ENCODE assay signal across 32 cellular contexts in the genomic region with DNA sequence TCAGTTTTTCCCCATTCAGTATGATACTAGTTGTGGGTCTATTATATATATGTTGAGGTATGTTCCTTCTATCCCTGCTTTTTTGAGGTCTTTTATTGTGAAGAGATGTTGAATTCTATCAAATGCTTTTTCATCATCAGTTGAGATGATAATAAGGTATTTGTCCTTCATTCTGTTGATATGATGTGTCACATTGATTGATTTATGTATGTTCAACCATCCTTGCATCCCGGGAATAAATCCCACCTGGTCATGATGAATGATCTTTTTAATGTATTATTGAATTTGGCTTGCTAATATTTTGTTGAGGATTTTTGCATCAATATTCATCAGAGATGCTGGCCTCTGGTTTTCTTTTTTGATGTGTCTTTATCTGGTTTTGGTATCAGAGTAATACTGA. TPM values are rescaled to one million over a fixed set of nuclear protein-coding genes. Genes with fewer than 3 reads are reported as not detected.
DNase-seq lines count a peak whose midpoint lies in the region; ATAC-seq, FAIRE-seq and TF ChIP-seq lines count a peak whose summit lies in the region.
"Had no signal": no experiment of that assay in that cellular context is flagged by ENCODE, and none has a peak within 500 bp of the region (broad histone marks: within the 10 kb centered on the region; RNA-seq: fewer than 3 reads in every experiment).

No MANE protein-coding gene starts in this region.

- no peak overlapping the region for H3K9ac ChIP-seq in K562 (ENCODE audit: insufficient read depth in 1 of 2, low read depth in 2 of 2, low read length in 2 of 2)
- H3K9ac ChIP-seq: BLaER1; BLaER1 treated with 17β-estradiol and CSF1 and Interleukin-3, amounts not matched to agents 10 nM and 100 nM had no signal

- no peaks in the 10 kb centered on the region for H3K36me3 ChIP-seq in K562 (ENCODE audit: control insufficient read depth, insufficient read depth, low read length)
- H3K36me3 ChIP-seq: BE2C had no signal

- no peaks in the 10 kb centered on the region for H3K36me3 Mint-ChIP-seq in WTC11
- H3K36me3 Mint-ChIP-seq: CD14-positive monocyte had no signal

- H3K79me2 ChIP-seq in K562 (ENCODE audit: control insufficient read depth, insufficient read depth, low read length): peaks cover 3% of the 10 kb centered on the region; the same call in 2 of the 3 replicates

- no peak for FAIRE-seq in K562 (lab: Jason Lieb, UNC)
- FAIRE-seq: A549, D721Med had no signal

- H3K27ac Mint-ChIP-seq in WTC11: no peak overlapping the region
- H3K27ac Mint-ChIP-seq: B cell; CD14-positive monocyte; CD4-positive, alpha-beta memory T cell; CD4-positive, alpha-beta T cell; CD4-positive, CD25-positive, alpha-beta regulatory T cell; CD8-positive, alpha-beta memory T cell; CD8-positive, alpha-beta T cell had no signal

- H3K27ac ChIP-seq in K562 (ENCODE audit: extremely low read depth, low read depth, low read length): no peak overlapping the region
- H3K27ac ChIP-seq: 22Rv1; A549; BLaER1; BLaER1 treated with 17β-estradiol and CSF1 and Interleukin-3, amounts not matched to agents 10 nM and 100 nM; C4-2B had no signal

- peaks cover 0 to 12% of the 10 kb centered on the region in 2 experiments; a peak in 2 of 5 replicates for H3K4me1 ChIP-seq in K562 (replicated peaks in 1 of 2; ENCODE audit: control insufficient read depth in 2 of 2, insufficient read depth in 2 of 2, low read length in 2 of 2)
- H3K4me1 ChIP-seq: A549, BE2C had no signal

- TF ChIP-seq CTCF in K562 (IDR thresholded peaks at IDR 0.05 in 2 of 3, conservative IDR thresholded peaks at IDR 0.05 in 1 of 3; ENCODE audit: insufficient read depth in 2 of 3, low read depth in 1 of 3, low read length in 3 of 3): no peak
- no peak for TF ChIP-seq CTCF in WTC11 (IDR thresholded peaks at IDR 0.05)

- H3K4me3 ChIP-seq in K562: no peak overlapping the region
- H3K4me3 ChIP-seq: A549; BLaER1; BLaER1 treated with 17β-estradiol and CSF1 and Interleukin-3, amounts not matched to agents 10 nM and 100 nM had no signal

- in situ Hi-C loops in K562 (cut with MboI): no loop called here

- H3K9me3 Mint-ChIP-seq in WTC11: peaks cover 16% of the 10 kb centered on the region
- H3K9me3 Mint-ChIP-seq: CD8-positive, alpha-beta memory T cell had no signal

- no TSS peak for BruUV-seq in K562 (replicated peaks; lab: Mats Ljungman, UMichigan)

- DNase-seq in HEK293T (ENCODE audit: extremely low spot score) (no peak), K562 (ENCODE audit: extremely low read depth in 1 of 4, low spot score in 3 of 4) (no peak), head of caudate nucleus (no peak), WTC11 (ENCODE audit: low spot score) (no peak)
- DNase-seq: 8988T; ACHN; AML-193; BE2C; C1 segment of cervical spinal cord; Caco-2; Calu3; CD4-positive, alpha-beta memory T cell; CD4-positive, alpha-beta T cell; CD4-positive, CD25-positive, alpha-beta regulatory T cell; CD8-positive, alpha-beta memory T cell; CD8-positive, alpha-beta T cell; COR-L47; DMS 273 treated with DMSO at 0.1 percent for 48 hours; DMS153; DMS53; DMS79; DMS79 treated with DMSO at 0.1 percent for 48 hours; DND-41; EL had no signal

- 13% methylated on average over 1 of the region's 1 CpG for WGBS in K562 (ENCODE audit: insufficient coverage, low coverage, missing lambda C conversion rate)

- no peak for TF ChIP-seq POLR2A in K562 (conservative IDR thresholded peaks at IDR 0.05)

- CTCF ChIA-PET in HEK293T (lab: Yijun Ruan, JAX) (no interaction called here), K562 (lab: Yijun Ruan, JAX; ENCODE audit: low intra/inter-chr PET ratio) (no interaction called here), WTC11 (lab: Charles Lee) (no interaction called here)

- no peak for TF ChIP-seq EP300 in K562 (IDR thresholded peaks at IDR 0.05; ENCODE audit: low read length)

- H4K20me1 ChIP-seq in K562 (replicated peaks; ENCODE audit: control insufficient read depth, insufficient read depth, low read length): no peaks in the 10 kb centered on the region

- no peaks in the 10 kb centered on the region for H3K27me3 ChIP-seq in K562 (ENCODE audit: control insufficient read depth in 2 of 2, insufficient read depth in 2 of 2, low read length in 2 of 2)
- H3K27me3 ChIP-seq: BE2C, BLaER1 had no signal

- no peak for ATAC-seq in K562
- ATAC-seq in WTC11: no peak
- ATAC-seq: A549; CD8-positive, alpha-beta T cell had no signal

- H3K9me3 ChIP-seq in K562 (replicated peaks; ENCODE audit: control insufficient read depth, insufficient read depth, low read depth, low read length): no peaks in the 10 kb centered on the region; the same call in none of the 2 replicates
- H3K9me3 ChIP-seq: A549, BE2C, Caco-2 had no signal

- no peak overlapping the region for H2AFZ ChIP-seq in K562 (ENCODE audit: low read depth, low read length)

- intact Hi-C loops in K562 (cut with micrococcal nuclease): no loop called here
- intact Hi-C loops in head of caudate nucleus (cut with DNase I): no loop called here

- H3K4me1 Mint-ChIP-seq in WTC11: no peaks in the 10 kb centered on the region
- H3K4me1 Mint-ChIP-seq: CD14-positive monocyte had no signal

- H3K27me3 Mint-ChIP-seq in WTC11 (ENCODE audit: low read depth): no peaks in the 10 kb centered on the region
- H3K27me3 Mint-ChIP-seq: B cell; CD4-positive, alpha-beta memory T cell; CD4-positive, alpha-beta T cell; CD4-positive, CD25-positive, alpha-beta regulatory T cell; CD8-positive, alpha-beta memory T cell had no signal

- POLR2A ChIA-PET in HEK293T (lab: Yijun Ruan, JAX) (interaction anchor here (0.6 kb wide), 1 partner anchor 1507 kb away, joined by 3 read pairs; no protein-coding TSS in a partner anchor), K562 (lab: Yijun Ruan, JAX) (no interaction called here), WTC11 (lab: Charles Lee) (no interaction called here)

- H3K4me3 Mint-ChIP-seq in WTC11: no peak overlapping the region
- H3K4me3 Mint-ChIP-seq: B cell; CD14-positive monocyte; CD4-positive, alpha-beta memory T cell; CD4-positive, alpha-beta T cell; CD4-positive, CD25-positive, alpha-beta regulatory T cell; CD8-positive, alpha-beta memory T cell; CD8-positive, alpha-beta T cell had no signal

- no peaks in the 10 kb centered on the region for H3K9me1 ChIP-seq in K562 (ENCODE audit: control insufficient read depth, insufficient read depth, low read length)

- no peak overlapping the region for H3K4me2 ChIP-seq in K562 (ENCODE audit: insufficient read depth, low read length)
- H3K4me2 ChIP-seq: A549; BLaER1; BLaER1 treated with 17β-estradiol and CSF1 and Interleukin-3, amounts not matched to agents 10 nM and 100 nM had no signal

- TF ChIP-seq RAD21 in K562 (CRISPR knock-in tag; conservative IDR thresholded peaks at IDR 0.05 in 1 of 2, IDR thresholded peaks at IDR 0.05 in 1 of 2): no peak

TF ChIP-seq in HEK293T, 16 proteins besides CTCF, POLR2A, EP300 and RAD21 (continues in another document):
- TF ChIP-seq ELF4 (IDR thresholded peaks at IDR 0.05): no peak

TF ChIP-seq in WTC11, 78 proteins besides CTCF, POLR2A, EP300 and RAD21 (continues in another document):
- TF ChIP-seq CREB1 (CRISPR knock-in tag; IDR thresholded peaks at IDR 0.05): no peak
- TF ChIP-seq ZNF423 (CRISPR knock-in tag; IDR thresholded peaks at IDR 0.05): no peak
- TF ChIP-seq NR1H2 (CRISPR knock-in tag; IDR thresholded peaks at IDR 0.05): no peak
- no peak for TF ChIP-seq ZNF396 (CRISPR knock-in tag; IDR thresholded peaks at IDR 0.05; ENCODE audit: borderline replicate concordance)
- no peak for TF ChIP-seq ZNF317 (CRISPR knock-in tag; IDR thresholded peaks at IDR 0.05; ENCODE audit: borderline replicate concordance, low read depth)
- no peak for TF ChIP-seq ZNF121 (CRISPR knock-in tag; IDR thresholded peaks at IDR 0.05)
- TF ChIP-seq MXD4 (CRISPR knock-in tag; IDR thresholded peaks at IDR 0.05; ENCODE audit: borderline replicate concordance): no peak
- no peak for TF ChIP-seq ZNF138 (CRISPR knock-in tag; conservative IDR thresholded peaks at IDR 0.05)

RNA-seq across cellular contexts. Expression of a gene that starts 26.0 kb away (rescaled TPM):
- total RNA-seq in K562 (2011; cell fraction: chromatin; rRNA removed; ENCODE audit: low replicate concordance): 11.0 and 14.5 TPM in 2 replicates
- 14.3 and 16.5 TPM in 2 replicates for total RNA-seq in K562 (2011; cell fraction: nucleolus; rRNA removed)
- 18.3 and 21.3 TPM in 2 replicates for total RNA-seq in K562 (2011; cell fraction: nucleoplasm; rRNA removed)
- total RNA-seq in K562 (2014; rRNA removed) (9.8 and 10.3 TPM in 2 replicates), K562 (2014; rRNA removed; fragmentation: Illumina TruSeq; extraction: Trizol) (11.8 and 12.2 TPM in 2 replicates), K562 (2015; rRNA removed; fragmentation: Illumina TruSeq; extraction: Trizol) (8.3 and 8.4 TPM in 2 replicates), K562 (2021) (9.7 and 10.5 TPM in 2 replicates), WTC11 (2021) (2.6 to 3.3 TPM (median 3.2 TPM) in 3 replicates)
- polyA plus RNA-seq in K562 (2011; rRNA removed) (9.4 and 10.3 TPM in 2 replicates), K562 (2014; fragmentation: Illumina TruSeq; extraction: Trizol) (8.1 and 9.3 TPM in 2 replicates), K562 (2014; fragmentation: Nextera tagmentation; extraction: Ambion mirVana) (1 to 10 TPM; 4.2 to 4.4 TPM), K562 (2014; rRNA removed) (5.1 and 5.2 TPM in 2 replicates)
- 5.9 and 8.7 TPM in 2 replicates for polyA plus RNA-seq in K562 (2011; cell fraction: cytosol; rRNA removed)
- 5.8 and 9.7 TPM in 2 replicates for polyA plus RNA-seq in K562 (2011; cell fraction: nucleus; rRNA removed)
- 7.6 and 8.2 TPM in 2 replicates for polyA plus RNA-seq in K562 (2012)
- 16.0 and 20.7 TPM in 2 replicates for polyA minus RNA-seq in K562 (2011; rRNA and poly(A)+ RNA removed)
- polyA minus RNA-seq in K562 (2011; cell fraction: cytosol; rRNA and poly(A)+ RNA removed): 8.1 and 8.5 TPM in 2 replicates
- 6.1 and 14.1 TPM in 2 replicates for polyA minus RNA-seq in K562 (2011; cell fraction: nucleus; rRNA and poly(A)+ RNA removed)

RNA-seq across cellular contexts. Expression of a gene that starts 48.9 kb away (rescaled TPM):
- 18.0 and 21.3 TPM in 2 replicates for total RNA-seq in K562 (2011; cell fraction: chromatin; rRNA removed; ENCODE audit: low replicate concordance)
- 14.9 and 15.5 TPM in 2 replicates for total RNA-seq in K562 (2011; cell fraction: nucleolus; rRNA removed)
- 18.6 and 27.9 TPM in 2 replicates for total RNA-seq in K562 (2011; cell fraction: nucleoplasm; rRNA removed)
- total RNA-seq in K562 (2014; rRNA removed) (15.1 and 18.0 TPM in 2 replicates), K562 (2014; rRNA removed; fragmentation: Illumina TruSeq; extraction: Trizol) (27.9 and 32.6 TPM in 2 replicates), K562 (2015; rRNA removed; fragmentation: Illumina TruSeq; extraction: Trizol) (22.2 and 24.9 TPM in 2 replicates), K562 (2021) (43.9 and 44.4 TPM in 2 replicates), WTC11 (2021) (20.9 to 23.0 TPM (median 20.9 TPM) in 3 replicates)
- polyA plus RNA-seq in K562 (2011; rRNA removed) (50.4 and 53.4 TPM in 2 replicates), K562 (2014; fragmentation: Illumina TruSeq; extraction: Trizol) (41.1 and 42.8 TPM in 2 replicates), K562 (2014; fragmentation: Nextera tagmentation; extraction: Ambion mirVana) (10 to 100 TPM; 23.5 to 24.1 TPM), K562 (2014; rRNA removed) (37.1 and 42.8 TPM in 2 replicates)
- polyA plus RNA-seq in K562 (2011; cell fraction: cytosol; rRNA removed): 42.0 and 46.4 TPM in 2 replicates
- 19.6 and 35.2 TPM in 2 replicates for polyA plus RNA-seq in K562 (2011; cell fraction: nucleus; rRNA removed)
- 34.9 and 41.9 TPM in 2 replicates for polyA plus RNA-seq in K562 (2012)
- polyA minus RNA-seq in K562 (2011; rRNA and poly(A)+ RNA removed): 27.0 and 28.4 TPM in 2 replicates
- 8.5 and 21.3 TPM in 2 replicates for polyA minus RNA-seq in K562 (2011; cell fraction: cytosol; rRNA and poly(A)+ RNA removed)
- polyA minus RNA-seq in K562 (2011; cell fraction: nucleus; rRNA and poly(A)+ RNA removed): 8.3 and 14.8 TPM in 2 replicates
